ENCODE assay signal across 21 cellular contexts in genomic region chr20:50100552-50100951, GRCh38. TPM values are rescaled to one million over a fixed set of nuclear protein-coding genes. Genes with fewer than 3 reads are reported as not detected.
DNase-seq lines count a peak whose midpoint lies in the region; ATAC-seq and TF ChIP-seq lines count a peak whose summit lies in the region.
"Had no signal": no experiment of that assay in that cellular context is flagged by ENCODE, and none has a peak within 500 bp of the region (broad histone marks: within the 10 kb centered on the region; RNA-seq: fewer than 3 reads in every experiment).

No MANE protein-coding gene starts in this region.

- H3K4me3 ChIP-seq in sigmoid colon: no peak overlapping the region
- H3K4me3 ChIP-seq in neural progenitor cell: no peak overlapping the region
- H3K4me3 ChIP-seq: dorsolateral prefrontal cortex had no signal

- peaks cover 70% of the 10 kb centered on the region for H4K20me1 ChIP-seq in neural progenitor cell (ENCODE audit: low read depth)

- peak in 1 of 3 donors; percentile 16 for ATAC-seq in natural killer cell
- ATAC-seq in natural killer cell treated with Interleukin-12 subunit alpha and Interleukin-12 subunit beta and Interleukin-15 and Interleukin-18, amount 100 ng/mL, for 72 hours: no peak
- peak; percentile 57 for ATAC-seq in left ventricle myocardium superior
- ATAC-seq in HG03045 (IDR thresholded peaks at IDR 0.05; ENCODE audit: unreplicated experiment): no peak
- ATAC-seq in HG02571 (IDR thresholded peaks at IDR 0.05; ENCODE audit: unreplicated experiment): no peak
- ATAC-seq: activated naive CD4-positive, alpha-beta T cell treated with anti-CD3 and anti-CD28 coated beads, Interleukin-2, amount 50 U/mL, for 72 hours had no signal

- peak overlapping the region; percentile 37 for H3K4me3 Mint-ChIP-seq in natural killer cell
- H3K4me3 Mint-ChIP-seq in natural killer cell treated with Interleukin-12 subunit alpha and Interleukin-12 subunit beta and Interleukin-15 and Interleukin-18, amount 100 ng/mL, for 72 hours: no peak overlapping the region
- no peak overlapping the region for H3K4me3 Mint-ChIP-seq in neural progenitor cell
- H3K4me3 Mint-ChIP-seq: CD4-positive, CD25-positive, alpha-beta regulatory T cell; central memory CD8-positive, alpha-beta T cell had no signal

- DNase-seq in natural killer cell: no peak
- DNase-seq in natural killer cell treated with Interleukin-12 subunit alpha and Interleukin-12 subunit beta and Interleukin-15 and Interleukin-18, amount 100 ng/mL, for 72 hours (ENCODE audit: low spot score): no peak
- DNase-seq in left ventricle myocardium superior: no peak
- no peak for DNase-seq in sigmoid colon
- no peak for DNase-seq in neural progenitor cell (ENCODE audit: low spot score)
- DNase-seq in 8988T: no peak
- DNase-seq: activated CD4-positive, alpha-beta T cell treated with anti-CD3 and anti-CD28 coated beads, Interleukin-2, amount 50 U/mL, for 48 hours; activated CD8-positive, alpha-beta memory T cell treated with anti-CD3 and anti-CD28 coated beads, Interleukin-2, amount 50 U/mL, for 4 hours; CD4-positive, CD25-positive, alpha-beta regulatory T cell; dorsolateral prefrontal cortex; NCI-H1417 treated with DMSO at 0.1 percent for 48 hours; NCI-H2081; NCI-H2227 treated with DMSO at 0.1 percent for 48 hours; NCI-H69; T-helper 1 cell had no signal

- H3F3A ChIP-seq in neural progenitor cell (ENCODE audit: low read depth): peaks cover 12% of the 10 kb centered on the region

- H3K36me3 Mint-ChIP-seq in natural killer cell: no peaks in the 10 kb centered on the region
- H3K36me3 Mint-ChIP-seq in natural killer cell treated with Interleukin-12 subunit alpha and Interleukin-12 subunit beta and Interleukin-15 and Interleukin-18, amount 100 ng/mL, for 72 hours: peaks cover 28% of the 10 kb centered on the region
- peaks cover 14% of the 10 kb centered on the region for H3K36me3 Mint-ChIP-seq in neural progenitor cell

- no peak for TF ChIP-seq POLR2A in sigmoid colon (IDR thresholded peaks at IDR 0.05)

- H3K9ac ChIP-seq in neural progenitor cell: no peak overlapping the region

- H3K27me3 ChIP-seq in sigmoid colon (no peaks in the 10 kb centered on the region), neural progenitor cell (no peaks in the 10 kb centered on the region)
- H3K27me3 ChIP-seq: dorsolateral prefrontal cortex had no signal

- no peaks in the 10 kb centered on the region for H3K9me3 ChIP-seq in sigmoid colon
- H3K9me3 ChIP-seq in neural progenitor cell (ENCODE audit: low read depth): no peaks in the 10 kb centered on the region

- H3K4me1 ChIP-seq in sigmoid colon (peaks cover 0 to 64% (median 57%) of the 10 kb centered on the region in 4 donors), neural progenitor cell (no peaks in the 10 kb centered on the region)

- H3K4me1 Mint-ChIP-seq in natural killer cell: peaks cover 63 to 66% of the 10 kb centered on the region in 2 donors
- H3K4me1 Mint-ChIP-seq in natural killer cell treated with Interleukin-12 subunit alpha and Interleukin-12 subunit beta and Interleukin-15 and Interleukin-18, amount 100 ng/mL, for 72 hours (ENCODE audit: low read depth in 2 of 2): peaks cover 56 to 66% of the 10 kb centered on the region in 2 donors
- no peaks in the 10 kb centered on the region for H3K4me1 Mint-ChIP-seq in neural progenitor cell

- no peak for TF ChIP-seq EP300 in sigmoid colon (IDR thresholded peaks at IDR 0.05)

- H2AFZ ChIP-seq in neural progenitor cell (replicated peaks): no peak overlapping the region

- H3K9me3 Mint-ChIP-seq in natural killer cell: no peaks in the 10 kb centered on the region
- H3K9me3 Mint-ChIP-seq in natural killer cell treated with Interleukin-12 subunit alpha and Interleukin-12 subunit beta and Interleukin-15 and Interleukin-18, amount 100 ng/mL, for 72 hours: no peaks in the 10 kb centered on the region
- H3K9me3 Mint-ChIP-seq in neural progenitor cell: no peaks in the 10 kb centered on the region
- H3K9me3 Mint-ChIP-seq: activated naive CD4-positive, alpha-beta T cell treated with anti-CD3 and anti-CD28 coated beads, Interleukin-2, amount 50 U/mL, for 72 hours; CD4-positive, CD25-positive, alpha-beta regulatory T cell; central memory CD8-positive, alpha-beta T cell had no signal

- intact Hi-C loops in natural killer cell (cut with micrococcal nuclease) (no loop called here), left ventricle myocardium superior (cut with micrococcal nuclease) (no loop called here), sigmoid colon (cut with DNase I) (no loop called here)

- peaks cover 97% of the 10 kb centered on the region for H3K79me2 ChIP-seq in neural progenitor cell (ENCODE audit: low read depth)

- peak overlapping the region; percentile 40 to 46 for H3K27ac Mint-ChIP-seq in natural killer cell
- no peak overlapping the region for H3K27ac Mint-ChIP-seq in natural killer cell treated with Interleukin-12 subunit alpha and Interleukin-12 subunit beta and Interleukin-15 and Interleukin-18, amount 100 ng/mL, for 72 hours
- no peak overlapping the region for H3K27ac Mint-ChIP-seq in neural progenitor cell
- H3K27ac Mint-ChIP-seq: activated naive CD4-positive, alpha-beta T cell treated with anti-CD3 and anti-CD28 coated beads, Interleukin-2, amount 50 U/mL, for 72 hours; progenitor cell of endocrine pancreas had no signal

- H3K27ac ChIP-seq in sigmoid colon (peak overlapping the region in 3 of 4 donors; percentile 34 to 65 (median 43)), neural progenitor cell (no peak overlapping the region)
- H3K27ac ChIP-seq: dorsolateral prefrontal cortex, HL-60 had no signal

- TF ChIP-seq CTCF in natural killer cell (IDR thresholded peaks at IDR 0.05): no peak
- TF ChIP-seq CTCF in sigmoid colon (IDR thresholded peaks at IDR 0.05): no peak
- no peak for TF ChIP-seq CTCF in neural progenitor cell (IDR thresholded peaks at IDR 0.05)

- H3K36me3 ChIP-seq in sigmoid colon (peaks cover 0 to 10% (median 5%) of the 10 kb centered on the region in 4 donors), neural progenitor cell (no peaks in the 10 kb centered on the region)

- H3K27me3 Mint-ChIP-seq in natural killer cell (ENCODE audit: low read depth in 2 of 2) (no peaks in the 10 kb centered on the region), neural progenitor cell (ENCODE audit: insufficient read depth, low read depth) (no peaks in the 10 kb centered on the region)
- H3K27me3 Mint-ChIP-seq in natural killer cell treated with Interleukin-12 subunit alpha and Interleukin-12 subunit beta and Interleukin-15 and Interleukin-18, amount 100 ng/mL, for 72 hours: no peaks in the 10 kb centered on the region
- H3K27me3 Mint-ChIP-seq: CD4-positive, CD25-positive, alpha-beta regulatory T cell; central memory CD8-positive, alpha-beta T cell; progenitor cell of endocrine pancreas had no signal

- no peak overlapping the region for H3K4me2 ChIP-seq in neural progenitor cell

RNA-seq across cellular contexts. Expression of gene UBE2V1, which starts 12.4 kb away (rescaled TPM):
- total RNA-seq in natural killer cell (100 to 1,000 TPM; 194 to 238 (median 236) TPM), left ventricle myocardium superior (92.6 TPM), sigmoid colon (100 to 1,000 TPM in 1 of 4 donors, 10 to 100 TPM in 3; 55.0 to 117 (median 65.6) TPM), neural progenitor cell (ENCODE audit: low replicate concordance) (121 and 143 TPM in 2 replicates)
- total RNA-seq in natural killer cell treated with Interleukin-12 subunit alpha and Interleukin-12 subunit beta and Interleukin-15 and Interleukin-18, amount 100 ng/mL, for 72 hours: 100 to 1,000 TPM; 198 to 240 TPM
- polyA plus RNA-seq in sigmoid colon: 10 to 100 TPM; 80.4 to 94.1 (median 91.3) TPM

RNA-seq across cellular contexts. Expression of gene PEDS1, which starts 53.0 kb away (rescaled TPM):
- 10 to 100 TPM; 27.4 to 32.8 (median 31.5) TPM for total RNA-seq in natural killer cell
- total RNA-seq in natural killer cell treated with Interleukin-12 subunit alpha and Interleukin-12 subunit beta and Interleukin-15 and Interleukin-18, amount 100 ng/mL, for 72 hours: 10 to 100 TPM; 31.2 to 33.8 TPM
- total RNA-seq in left ventricle myocardium superior: 31.1 TPM
- 10 to 100 TPM; 19.1 to 27.4 (median 22.6) TPM for total RNA-seq in sigmoid colon
- 10 to 100 TPM; 13.8 to 24.2 (median 14.3) TPM for polyA plus RNA-seq in sigmoid colon
- 9.5 and 21.6 TPM in 2 replicates for total RNA-seq in neural progenitor cell (ENCODE audit: low replicate concordance)

Comparison
In these comparisons a context has a peak if more than half of its experiments do, and no peak if none do; other contexts are left out.
1. H3K27ac Mint-ChIP-seq: peak in natural killer cell (2 of 2); none in natural killer cell treated with Interleukin-12 subunit alpha and Interleukin-12 subunit beta and Interleukin-15 and Interleukin-18, amount 100 ng/mL, for 72 hours (0 of 2) and neural progenitor cell (single experiment).